34 cellular contexts compared by ENCODE assay signal in genomic region chr19:30620354-30620753, GRCh38.
"Had no signal": no experiment of that assay in that cellular context is flagged by ENCODE, and none has a peak within 500 bp of the region (broad histone marks: within the 10 kb centered on the region; RNA-seq: fewer than 3 reads in every experiment).

No MANE protein-coding gene starts in this region.

- H3K4me2 ChIP-seq: KMS-11 had no signal

- H3K27ac ChIP-seq: KMS-11 had no signal

- H3K4me3 ChIP-seq: MG63 had no signal

- H3K36me3 ChIP-seq: MG63 had no signal

- DNase-seq: Karpas-422, Kasumi-1, MG63, MM.1S, MV-4-11, NCI-H1048, NCI-H1092, NCI-H1092 treated with DMSO at 0.1 percent for 48 hours, NCI-H1105, NCI-H1105 treated with DMSO at 0.1 percent for 48 hours, NCI-H1417, NCI-H1417 treated with DMSO at 0.1 percent for 48 hours, NCI-H1436, NCI-H1436 treated with DMSO at 0.1 percent for 48 hours, NCI-H146, NCI-H1694, NCI-H1694 treated with DMSO at 0.1 percent for 48 hours, NCI-H187, NCI-H187 treated with DMSO at 0.1 percent for 48 hours, NCI-H1930, NCI-H2029, NCI-H2029 treated with DMSO at 0.1 percent for 48 hours, NCI-H2081, NCI-H2081 treated with DMSO at 0.1 percent for 48 hours, NCI-H2107, NCI-H2171, NCI-H2227 treated with DMSO at 0.1 percent for 48 hours, NCI-H226, NCI-H345, NCI-H446, NCI-H446 treated with DMSO at 0.1 percent for 48 hours, NCI-H510A, NCI-H510A treated with DMSO at 0.1 percent for 48 hours had no signal
